14 cellular contexts compared by ENCODE assay signal in the genomic region with DNA sequence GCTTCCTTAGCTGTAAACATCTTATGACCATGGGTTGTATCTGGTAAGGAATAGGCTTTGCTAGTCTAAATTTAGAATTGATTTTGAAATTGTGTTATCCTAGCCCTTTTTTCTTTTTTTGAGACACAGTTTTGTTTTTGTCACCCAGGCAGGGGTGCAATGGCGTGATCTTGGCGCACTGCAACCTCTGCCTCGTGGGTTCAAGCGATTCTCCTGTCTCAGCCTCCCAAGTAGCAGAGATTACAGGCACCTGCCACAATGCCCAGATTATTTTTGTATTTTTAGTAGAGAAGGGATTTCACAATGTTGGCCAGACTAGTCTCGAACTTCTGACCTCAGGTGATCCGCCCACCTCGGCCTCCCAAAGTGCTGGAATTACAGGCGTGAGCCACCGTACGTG. TPM values are rescaled to one million over a fixed set of nuclear protein-coding genes. Genes with fewer than 3 reads are reported as not detected.
DNase-seq lines count a peak whose midpoint lies in the region; ATAC-seq and TF ChIP-seq lines count a peak whose summit lies in the region.
"Had no signal": no experiment of that assay in that cellular context is flagged by ENCODE, and none has a peak within 500 bp of the region (broad histone marks: within the 10 kb centered on the region; RNA-seq: fewer than 3 reads in every experiment).

No MANE protein-coding gene starts in this region.

- BruUV-seq in MCF 10A (replicated peaks; lab: Mats Ljungman, UMichigan): no TSS peak

- H3K4me2 ChIP-seq in OCI-LY3 (ENCODE audit: low read length) (peak overlapping the region; percentile 91), skeletal muscle satellite cell (ENCODE audit: low read length) (peak overlapping the region; percentile 91)

- TF ChIP-seq POLR2A in heart left ventricle (IDR thresholded peaks at IDR 0.05): no peak

- WGBS in heart left ventricle, 4 donors: 84 to 95% (median 89%) methylated on average over 10 of the region's 10 CpGs

- H3K4me1 Mint-ChIP-seq in MCF 10A (ENCODE audit: insufficient read depth, unreplicated experiment) (peaks cover 4% of the 10 kb centered on the region), HFFc6 (ENCODE audit: low read depth) (peaks cover 36% of the 10 kb centered on the region)

- H3K4me3 Mint-ChIP-seq in MCF 10A (ENCODE audit: unreplicated experiment) (peak overlapping the region; percentile 94), HFFc6 (no peak overlapping the region)
- H3K4me3 Mint-ChIP-seq: activated naive CD4-positive, alpha-beta T cell treated with anti-CD3 and anti-CD28 coated beads, Interleukin-2, amount 50 U/mL, for 24 hours had no signal

- no peaks in the 10 kb centered on the region for H3K9me3 ChIP-seq in OCI-LY3 (ENCODE audit: insufficient read depth, low read length)
- H3K9me3 ChIP-seq in skeletal muscle satellite cell (replicated peaks; ENCODE audit: low read length): no peaks in the 10 kb centered on the region
- H3K9me3 ChIP-seq in heart left ventricle: no peaks in the 10 kb centered on the region
- H3K9me3 ChIP-seq: colonic mucosa, mucosa of descending colon had no signal

- H3K27ac Mint-ChIP-seq in MCF 10A (ENCODE audit: low read depth, unreplicated experiment): peak overlapping the region; percentile 96
- no peak overlapping the region; the same call in 1 of the 2 replicates for H3K27ac Mint-ChIP-seq in HFFc6
- H3K27ac Mint-ChIP-seq: activated naive CD4-positive, alpha-beta T cell treated with anti-CD3 and anti-CD28 coated beads, Interleukin-2, amount 50 U/mL, for 24 hours had no signal

- no peak overlapping the region for H2AFZ ChIP-seq in OCI-LY3 (ENCODE audit: low read depth, low read length)

- no peak for ATAC-seq in heart left ventricle
- ATAC-seq: mucosa of descending colon had no signal

- no peaks in the 10 kb centered on the region for H3K9me3 Mint-ChIP-seq in MCF 10A (ENCODE audit: unreplicated experiment)
- H3K9me3 Mint-ChIP-seq in HFFc6: peaks cover 8% of the 10 kb centered on the region; the same call in 1 of the 2 replicates
- H3K9me3 Mint-ChIP-seq: activated naive CD4-positive, alpha-beta T cell treated with anti-CD3 and anti-CD28 coated beads, Interleukin-2, amount 50 U/mL, for 24 hours had no signal

- H3K27ac ChIP-seq in OCI-LY3 (ENCODE audit: low read length): peak overlapping the region; percentile 85
- H3K27ac ChIP-seq in heart left ventricle: peak overlapping the region in 6 of 12 donors; percentile 32 to 100 (median 100)
- H3K27ac ChIP-seq: colonic mucosa had no signal

- H3K4me3 ChIP-seq in GM12864 (ENCODE audit: low read depth, low read length): peak overlapping the region; percentile 24
- H3K4me3 ChIP-seq in OCI-LY3 (ENCODE audit: low read length): peak overlapping the region; percentile 82
- H3K4me3 ChIP-seq in skeletal muscle satellite cell (ENCODE audit: low read length): no peak overlapping the region
- peak overlapping the region in 1 of 12 donors; percentile 100 for H3K4me3 ChIP-seq in heart left ventricle
- H3K4me3 ChIP-seq: colonic mucosa, mucosa of descending colon had no signal

- H3K36me3 ChIP-seq in OCI-LY3 (replicated peaks; ENCODE audit: low read depth, low read length) (peaks cover 24% of the 10 kb centered on the region), skeletal muscle satellite cell (ENCODE audit: insufficient read depth, low read length) (peaks cover 24% of the 10 kb centered on the region), heart left ventricle (peaks cover 0 to 16% (median 11%) of the 10 kb centered on the region in 9 donors)

- H3K9ac ChIP-seq in OCI-LY3 (ENCODE audit: low read length) (peak overlapping the region; percentile 83), skeletal muscle satellite cell (ENCODE audit: low read depth, low read length) (peak overlapping the region; percentile 98)

- no peaks in the 10 kb centered on the region for H3K27me3 ChIP-seq in OCI-LY3 (ENCODE audit: low read depth, low read length)
- no peaks in the 10 kb centered on the region for H3K27me3 ChIP-seq in skeletal muscle satellite cell (ENCODE audit: control insufficient read depth, insufficient read depth, low read length)
- no peaks in the 10 kb centered on the region for H3K27me3 ChIP-seq in heart left ventricle
- H3K27me3 ChIP-seq: colonic mucosa had no signal

- DNase-seq in GM12864 (ENCODE audit: low read depth) (no peak), MCF 10A (ENCODE audit: unreplicated experiment) (no peak), HFFc6 (no peak), DMS53 treated with DMSO at 0.1 percent for 48 hours (lab: John Stamatoyannopoulos, UW; ENCODE audit: unreplicated experiment) (no peak), heart left ventricle (no peak)
- DNase-seq: activated CD4-positive, alpha-beta T cell treated with anti-CD3 and anti-CD28 coated beads, Interleukin-2, amount 50 U/mL, for 4 hours; colonic mucosa; mucosa of descending colon; NCI-H2029 treated with DMSO at 0.1 percent for 48 hours; stimulated activated CD4-positive, alpha-beta T cell treated with anti-CD3 and anti-CD28 coated beads, Interleukin-2, amount 100 ng/mL, for 48 hours; stimulated activated naive CD4-positive, alpha-beta T cell treated with Interleukin-2 at 50 U/mL for 16 hours had no signal

- H3K27me3 Mint-ChIP-seq in MCF 10A (ENCODE audit: insufficient read depth, unreplicated experiment): no peaks in the 10 kb centered on the region
- peaks cover 11% of the 10 kb centered on the region for H3K27me3 Mint-ChIP-seq in HFFc6 (ENCODE audit: insufficient read depth)
- H3K27me3 Mint-ChIP-seq: activated naive CD4-positive, alpha-beta T cell treated with anti-CD3 and anti-CD28 coated beads, Interleukin-2, amount 50 U/mL, for 24 hours had no signal

- intact Hi-C loops in MCF 10A (cut with micrococcal nuclease): no loop called here
- intact Hi-C loops in heart left ventricle (cut with DNase I): loop anchor here in 3 of 10 donors (5.0 kb wide), 2 partner anchors 54 to 99 kb away; partner anchors contain the start of gene TUBA1A (in 2 of the 3)

- POLR2A ChIA-PET in MCF 10A (lab: Yijun Ruan, JAX): interaction anchor here (0.6 to 4.9 kb wide), 12 partner anchors 9 to 233 kb away, joined by 3 to 182 read pairs (median 23); partner anchors contain the start of genes KMT2D, LMBR1L, SPATS2 and TUBA1A

- H3K36me3 Mint-ChIP-seq in MCF 10A (ENCODE audit: insufficient read depth, unreplicated experiment) (peaks cover 26% of the 10 kb centered on the region), HFFc6 (ENCODE audit: low read depth) (peaks cover 25% of the 10 kb centered on the region)

- H3K79me2 ChIP-seq in OCI-LY3 (ENCODE audit: low read length): peaks cover 53% of the 10 kb centered on the region

- H4K20me1 ChIP-seq in OCI-LY3 (ENCODE audit: insufficient read depth, low read length): peaks cover 15% of the 10 kb centered on the region

- H3K4me1 ChIP-seq in OCI-LY3 (ENCODE audit: low read length) (peaks cover 22% of the 10 kb centered on the region), skeletal muscle satellite cell (ENCODE audit: control insufficient read depth, insufficient read depth, low read length) (peaks cover 22% of the 10 kb centered on the region), heart left ventricle (peaks cover 4 to 44% (median 25%) of the 10 kb centered on the region in 12 donors)
- H3K4me1 ChIP-seq: colonic mucosa had no signal

- TF ChIP-seq CTCF in GM12864 (IDR thresholded peaks at IDR 0.05; ENCODE audit: low read depth, low read length, missing control alignments): no peak
- no peak for TF ChIP-seq CTCF in OCI-LY3 (IDR thresholded peaks at IDR 0.05; ENCODE audit: low read depth, low read length)
- no peak for TF ChIP-seq CTCF in MCF 10A (IDR thresholded peaks at IDR 0.05; ENCODE audit: unreplicated experiment)
- no peak for TF ChIP-seq CTCF in HFFc6 (IDR thresholded peaks at IDR 0.05)
- TF ChIP-seq CTCF in heart left ventricle (IDR thresholded peaks at IDR 0.05): no peak

- CTCF ChIA-PET in MCF 10A (lab: Yijun Ruan, JAX): interaction anchor here (0.7 to 2.2 kb wide), 3 partner anchors 45 to 130 kb away, joined by 3 to 17 read pairs (median 4); no protein-coding TSS in a partner anchor

RNA-seq across cellular contexts. Expression of gene TUBA1B, which starts 2.4 kb away (rescaled TPM):
- 282 and 369 TPM in 2 replicates for total RNA-seq in MCF 10A (2022)
- total RNA-seq in skeletal muscle satellite cell (2012; rRNA removed): 2,581 and 3,649 TPM in 2 replicates
- 1,000 to 10,000 TPM; 1,208 to 2,585 (median 2,279) TPM for total RNA-seq in HFFc6 (2021; fragmentation: NEBNext Ultra II Directional; extraction: Animal tissue kit (Norgen Biotek cat#: 25700))
- 100 to 1,000 TPM; 242 to 966 (median 464) TPM for total RNA-seq in heart left ventricle
- polyA plus RNA-seq in heart left ventricle: 1,000 to 10,000 TPM in 1 of 2 donors, 100 to 1,000 TPM in 1; 189 to 1,651 TPM

RNA-seq across cellular contexts. Expression of gene LMBR1L, which starts 22.9 kb away (rescaled TPM):
- total RNA-seq in MCF 10A (2022) (27.8 and 35.7 TPM in 2 replicates), heart left ventricle (10 to 100 TPM; 10.4 to 43.5 (median 27.9) TPM)
- 37.8 and 39.8 TPM in 2 replicates for total RNA-seq in skeletal muscle satellite cell (2012; rRNA removed)
- total RNA-seq in HFFc6 (2021; fragmentation: NEBNext Ultra II Directional; extraction: Animal tissue kit (Norgen Biotek cat#: 25700)): 10 to 100 TPM; 23.0 to 31.0 (median 26.2) TPM
- polyA plus RNA-seq in heart left ventricle: 10 to 100 TPM; 17.2 to 23.7 TPM

RNA-seq across cellular contexts. Expression of gene DHH, which starts 39.0 kb away (rescaled TPM):
- not detected in 2 replicates for total RNA-seq in MCF 10A (2022)
- total RNA-seq in skeletal muscle satellite cell (2012; rRNA removed): 0.25 TPM in 1 of 2 replicates, not detected in the other
- under 1 TPM in 1 of 6 experiments, not detected in 5; 0.07 TPM for total RNA-seq in HFFc6 (2021; fragmentation: NEBNext Ultra II Directional; extraction: Animal tissue kit (Norgen Biotek cat#: 25700))
- 1 to 10 TPM in 1 of 9 donors, under 1 TPM in 8; 0.34 to 1.5 (median 0.76) TPM for total RNA-seq in heart left ventricle
- 1 to 10 TPM in 1 of 2 donors, under 1 TPM in 1; 0.38 to 1.0 TPM for polyA plus RNA-seq in heart left ventricle

RNA-seq across cellular contexts. Expression of gene TUBA1A, which starts 55.3 kb away (rescaled TPM):
- total RNA-seq in MCF 10A (2022) (9.8 and 10.4 TPM in 2 replicates), heart left ventricle (100 to 1,000 TPM; 122 to 280 (median 184) TPM)
- 480 and 921 TPM in 2 replicates for total RNA-seq in skeletal muscle satellite cell (2012; rRNA removed)
- total RNA-seq in HFFc6 (2021; fragmentation: NEBNext Ultra II Directional; extraction: Animal tissue kit (Norgen Biotek cat#: 25700)): 100 to 1,000 TPM; 227 to 300 (median 257) TPM
- polyA plus RNA-seq in heart left ventricle: 100 to 1,000 TPM in 1 of 2 donors, 10 to 100 TPM in 1; 71.5 to 238 TPM
